In the genomic region with DNA sequence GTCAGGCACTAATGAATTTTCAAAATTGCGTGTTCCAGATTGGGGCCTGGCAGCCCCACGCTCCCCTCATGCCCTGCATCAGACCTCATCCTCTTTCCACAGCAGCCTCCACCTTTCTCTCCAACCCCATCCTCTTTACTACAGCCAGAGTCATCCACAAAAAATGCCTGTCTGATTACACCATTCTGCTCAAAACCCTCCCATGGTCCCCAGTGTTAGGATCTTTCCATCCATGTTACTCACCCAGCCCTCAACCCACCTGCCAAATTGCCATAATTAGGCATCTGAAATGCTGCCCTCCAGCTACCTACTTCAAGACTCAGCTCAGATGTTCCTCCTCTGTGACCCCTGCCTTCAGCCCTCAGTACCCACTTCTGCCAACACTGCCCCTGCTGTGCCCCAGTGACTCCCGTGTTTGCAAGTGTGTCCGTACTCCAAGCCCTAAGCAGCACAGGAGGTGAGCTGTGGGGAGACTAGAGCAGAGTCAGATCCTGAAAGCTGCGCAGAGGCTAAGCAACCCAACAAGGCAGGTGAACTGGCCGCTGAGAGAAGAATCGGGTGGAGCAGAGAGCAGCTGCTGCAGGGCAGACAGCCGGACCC, we compare ENCODE assay signal across 9 cellular contexts. TPM values are rescaled to one million over a fixed set of nuclear protein-coding genes. Genes with fewer than 3 reads are reported as not detected.
DNase-seq lines count a peak whose midpoint lies in the region; ATAC-seq, FAIRE-seq and TF ChIP-seq lines count a peak whose summit lies in the region.
"Had no signal": no experiment of that assay in that cellular context is flagged by ENCODE, and none has a peak within 500 bp of the region (broad histone marks: within the 10 kb centered on the region; RNA-seq: fewer than 3 reads in every experiment).

No MANE protein-coding gene starts in this region.

- DNase-seq in GM12891 (ENCODE audit: insufficient read length, low spot score) (no peak), NT2/D1 (ENCODE audit: low read depth, low spot score) (no peak), epithelial cell of proximal tubule (ENCODE audit: low read depth) (no peak), renal cortical epithelial cell (ENCODE audit: low read depth) (peak; percentile 26), DMS 273 treated with DMSO at 0.1 percent for 48 hours (lab: John Stamatoyannopoulos, UW) (no peak)
- no peak for DNase-seq in stimulated activated CD8-positive, alpha-beta memory T cell treated with anti-CD3 and anti-CD28 coated beads, Interleukin-4, amount 100 ng/mL, for 48 hours
- no peak for DNase-seq in activated effector memory CD4-positive, alpha-beta T cell treated with anti-CD3 and anti-CD28 coated beads, Interleukin-2, amount 50 U/mL, for 16 hours
- DNase-seq: activated CD4-positive, alpha-beta memory T cell treated with anti-CD3 and anti-CD28 coated beads for 36 hours had no signal

- H3K27me3 ChIP-seq in NT2/D1 (ENCODE audit: insufficient read depth, insufficient read length) = peaks cover 23% of the 10 kb centered on the region

- peak; percentile 78 for FAIRE-seq in GM12891 (lab: Jason Lieb, UNC)

- TF ChIP-seq CTCF in epithelial cell of proximal tubule (conservative IDR thresholded peaks at IDR 0.05; ENCODE audit: low read depth, low read length) = no peak

- no peak for TF ChIP-seq POLR2A in GM12891 (IDR thresholded peaks at IDR 0.05; ENCODE audit: low read depth, low read length)

- peak overlapping the region; percentile 82 for H3K9ac ChIP-seq in NT2/D1 (ENCODE audit: insufficient read length, low read depth)

- no peak for ATAC-seq in GM19397 (IDR thresholded peaks at IDR 0.05; ENCODE audit: unreplicated experiment)

- peaks cover 24% of the 10 kb centered on the region for H3K36me3 ChIP-seq in NT2/D1 (ENCODE audit: insufficient read depth, insufficient read length, low read length)

- H3K4me1 ChIP-seq in NT2/D1 (ENCODE audit: insufficient read depth, insufficient read length) = peaks cover 63% of the 10 kb centered on the region

- H3K4me3 ChIP-seq in NT2/D1 (ENCODE audit: insufficient read length, low read depth) (peak overlapping the region; percentile 60), epithelial cell of proximal tubule (ENCODE audit: low read depth, low read length) (peak overlapping the region; percentile 49)

- no peaks in the 10 kb centered on the region for H3K9me3 ChIP-seq in NT2/D1 (ENCODE audit: insufficient read depth, low read length)

TF ChIP-seq in GM12891, 5 proteins besides CTCF, POLR2A, EP300 and RAD21:
- TF ChIP-seq POU2F2 (IDR thresholded peaks at IDR 0.05; ENCODE audit: low read depth, low read length) (no peak), POLR2AphosphoS5 (IDR thresholded peaks at IDR 0.05; ENCODE audit: low read depth, low read length) (no peak), PAX5 (IDR thresholded peaks at IDR 0.05; ENCODE audit: insufficient read depth, low read length, severe bottlenecking) (no peak), TAF1 (IDR thresholded peaks at IDR 0.05; ENCODE audit: low read depth, low read length) (no peak), SPI1 (IDR thresholded peaks at IDR 0.05; ENCODE audit: low read depth, low read length) (no peak)
TF ChIP-seq in GM12891: peak in this region for 0.

RNA-seq across cellular contexts. Expression of gene ARTN, which starts 0.7 kb away (rescaled TPM):
- 2.9 TPM for polyA plus RNA-seq in GM12891 (2012; ENCODE audit: low read depth, missing spikeins)
- total RNA-seq in epithelial cell of proximal tubule (2.0 and 14.1 TPM in 2 replicates), renal cortical epithelial cell (0.40 and 3.0 TPM in 2 replicates)
- total RNA-seq: activated CD4-positive, alpha-beta memory T cell treated with anti-CD3 and anti-CD28 coated beads for 36 hours had no signal

RNA-seq across cellular contexts. Expression of gene IPO13, which starts 13.9 kb away (rescaled TPM):
- 9.3 TPM for polyA plus RNA-seq in GM12891 (2012; ENCODE audit: low read depth, missing spikeins)
- total RNA-seq in epithelial cell of proximal tubule (16.6 and 28.7 TPM in 2 replicates), renal cortical epithelial cell (12.5 and 41.1 TPM in 2 replicates)

RNA-seq across cellular contexts. Expression of gene DPH2, which starts 36.9 kb away (rescaled TPM):
- polyA plus RNA-seq in GM12891 (2012; ENCODE audit: low read depth, missing spikeins) = 25.5 TPM
- 29.5 and 48.5 TPM in 2 replicates for total RNA-seq in epithelial cell of proximal tubule
- 21.5 and 22.8 TPM in 2 replicates for total RNA-seq in renal cortical epithelial cell

RNA-seq across cellular contexts. Expression of gene ATP6V0B, which starts 41.9 kb away (rescaled TPM):
- polyA plus RNA-seq in GM12891 (2012; ENCODE audit: low read depth, missing spikeins) = 66.5 TPM
- total RNA-seq in epithelial cell of proximal tubule = 139 and 262 TPM in 2 replicates
- total RNA-seq in renal cortical epithelial cell = 69.4 and 178 TPM in 2 replicates

RNA-seq across cellular contexts. Expression of gene B4GALT2, which starts 46.1 kb away (rescaled TPM):
- polyA plus RNA-seq in GM12891 (2012; ENCODE audit: low read depth, missing spikeins) = 15.6 TPM
- total RNA-seq in epithelial cell of proximal tubule = 69.5 and 105 TPM in 2 replicates
- 36.8 and 65.8 TPM in 2 replicates for total RNA-seq in renal cortical epithelial cell
